11 cellular contexts compared by ENCODE assay signal in the genomic region with DNA sequence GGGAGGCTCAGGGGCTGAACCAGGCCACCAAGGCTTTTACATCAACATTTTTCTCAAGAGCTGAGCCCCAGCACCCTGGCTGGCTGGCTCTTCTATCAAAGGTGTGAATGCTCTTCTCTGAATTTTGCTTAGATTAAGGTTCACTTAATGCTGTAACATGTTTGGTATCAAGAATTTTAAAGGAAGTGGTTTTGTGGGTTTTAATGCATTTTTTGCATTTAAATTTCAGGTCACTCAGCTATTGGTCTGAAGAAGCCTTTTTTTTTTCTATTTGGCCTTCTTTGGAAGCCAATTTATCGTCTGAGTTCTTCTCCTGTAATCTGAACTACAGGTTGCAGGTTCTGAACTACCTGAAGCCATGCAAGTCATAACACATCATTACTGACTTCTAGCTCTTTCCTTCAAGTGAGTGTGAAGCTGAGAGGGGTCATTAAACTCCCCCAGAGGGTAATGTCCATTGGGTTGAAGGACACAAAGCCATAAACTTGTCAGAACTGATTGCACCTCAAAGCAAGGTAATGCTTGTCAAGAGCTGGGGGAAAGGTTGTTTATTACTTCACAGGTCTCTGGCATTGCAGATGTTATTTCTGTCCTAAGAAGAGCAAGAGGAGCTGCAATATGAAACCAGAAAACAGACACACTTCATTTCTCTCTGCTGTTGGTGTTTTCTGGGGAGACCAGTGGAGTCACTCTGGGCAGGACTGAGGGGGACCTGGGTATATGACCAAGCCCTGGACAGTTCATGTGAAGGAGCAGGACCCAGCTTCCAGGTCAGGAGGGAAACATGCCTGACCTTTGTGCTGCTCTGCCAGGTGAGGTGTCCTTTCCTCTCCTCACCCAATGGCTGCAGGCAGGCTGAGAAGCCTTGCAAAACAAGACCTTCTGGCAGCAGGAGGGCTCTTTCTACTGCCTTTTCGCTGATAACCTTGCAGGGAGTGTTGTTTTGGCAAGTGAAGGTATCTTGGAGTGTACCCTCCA. TPM values are rescaled to one million over a fixed set of nuclear protein-coding genes. Genes with fewer than 3 reads are reported as not detected.
DNase-seq lines count a peak whose midpoint lies in the region; ATAC-seq and TF ChIP-seq lines count a peak whose summit lies in the region.
"Had no signal": no experiment of that assay in that cellular context is flagged by ENCODE, and none has a peak within 500 bp of the region (broad histone marks: within the 10 kb centered on the region; RNA-seq: fewer than 3 reads in every experiment).

No MANE protein-coding gene starts in this region.

- no peaks in the 10 kb centered on the region for H3F3A ChIP-seq in neural cell (ENCODE audit: insufficient read depth, low read length, poor library complexity, severe bottlenecking)

- H3K27ac Mint-ChIP-seq in mesothelial cell of epicardium = no peak overlapping the region

- no peak overlapping the region for H3K4me3 Mint-ChIP-seq in activated T-cell treated with anti-CD3 and anti-CD28 coated beads, Interleukin-2, amount 50 U/mL, for 4 hours
- H3K4me3 Mint-ChIP-seq in mesothelial cell of epicardium = no peak overlapping the region

- no peaks in the 10 kb centered on the region for H3K9me3 Mint-ChIP-seq in activated T-cell treated with anti-CD3 and anti-CD28 coated beads, Interleukin-2, amount 50 U/mL, for 4 hours
- H3K9me3 Mint-ChIP-seq in mesothelial cell of epicardium = no peaks in the 10 kb centered on the region

- no peak overlapping the region for H3K9ac ChIP-seq in neural cell (ENCODE audit: low read length)

- TF ChIP-seq CTCF in neural cell (IDR thresholded peaks at IDR 0.05; ENCODE audit: poor library complexity, severe bottlenecking) (no peak), mesothelial cell of epicardium (IDR thresholded peaks at IDR 0.05; ENCODE audit: unreplicated experiment) (no peak)

- ATAC-seq in GM18867 (IDR thresholded peaks at IDR 0.05; ENCODE audit: unreplicated experiment) (peak; percentile 70), HG02763 (IDR thresholded peaks at IDR 0.05; ENCODE audit: unreplicated experiment) (peak; percentile 57)
- ATAC-seq in activated T-cell treated with anti-CD3 and anti-CD28 coated beads, Interleukin-2, amount 50 U/mL, for 4 hours = peak; percentile 43 to 60

- H4K20me1 ChIP-seq in neural cell (ENCODE audit: insufficient read depth) = no peaks in the 10 kb centered on the region

- H3K27me3 ChIP-seq in neural cell (ENCODE audit: insufficient read depth, low read depth, low read length) = no peaks in the 10 kb centered on the region
- H3K27me3 ChIP-seq: ascending aorta had no signal

- TF ChIP-seq EP300 in neural cell (conservative IDR thresholded peaks at IDR 0.05; ENCODE audit: poor library complexity, severe bottlenecking) = no peak

- H3K27ac ChIP-seq in neural cell (ENCODE audit: low read length) = no peak overlapping the region
- H3K27ac ChIP-seq: ascending aorta had no signal

- no peak for DNase-seq in activated T-cell treated with anti-CD3 and anti-CD28 coated beads, Interleukin-2, amount 50 U/mL, for 4 hours
- DNase-seq in NCI-H2171 (lab: John Stamatoyannopoulos, UW) = no peak
- DNase-seq in head of caudate nucleus = no peak
- no peak for DNase-seq in DMS 273 treated with DMSO at 0.1 percent for 48 hours (lab: John Stamatoyannopoulos, UW)
- DNase-seq in mesothelial cell of epicardium (ENCODE audit: low spot score in 2 of 2, unreplicated experiment in 2 of 2) = no peak
- DNase-seq: kidney, NCI-H2227 treated with DMSO at 0.1 percent for 48 hours had no signal

- H3K9me2 ChIP-seq in neural cell (ENCODE audit: insufficient read depth, low read length) = no peaks in the 10 kb centered on the region

- peaks cover 73% of the 10 kb centered on the region for H3K4me1 Mint-ChIP-seq in activated T-cell treated with anti-CD3 and anti-CD28 coated beads, Interleukin-2, amount 50 U/mL, for 4 hours (ENCODE audit: low read depth)
- peaks cover 32% of the 10 kb centered on the region for H3K4me1 Mint-ChIP-seq in mesothelial cell of epicardium

- H3K36me3 ChIP-seq in neural cell (ENCODE audit: insufficient read depth, low read length) = no peaks in the 10 kb centered on the region
- H3K36me3 ChIP-seq: ascending aorta had no signal

- no peaks in the 10 kb centered on the region for H3K79me2 ChIP-seq in neural cell (replicated peaks; ENCODE audit: insufficient read depth, low read length)

- H2AFZ ChIP-seq in neural cell (ENCODE audit: low read depth, low read length) = no peak overlapping the region

- TF ChIP-seq RAD21 in neural cell (conservative IDR thresholded peaks at IDR 0.05) = no peak

- intact Hi-C loops in head of caudate nucleus (cut with DNase I) = no loop called here

- H3K27me3 Mint-ChIP-seq in activated T-cell treated with anti-CD3 and anti-CD28 coated beads, Interleukin-2, amount 50 U/mL, for 4 hours (ENCODE audit: low read depth) = no peaks in the 10 kb centered on the region
- H3K27me3 Mint-ChIP-seq in mesothelial cell of epicardium (ENCODE audit: low read depth) = no peaks in the 10 kb centered on the region

- no peak overlapping the region for H3K4me2 ChIP-seq in neural cell (ENCODE audit: low read length)

- no peak overlapping the region for H3K4me3 ChIP-seq in neural cell (ENCODE audit: low read length)
- H3K4me3 ChIP-seq: ascending aorta had no signal

- no peaks in the 10 kb centered on the region for H3K9me3 ChIP-seq in neural cell (ENCODE audit: low read length)
- H3K9me3 ChIP-seq: ascending aorta had no signal

- H3K36me3 Mint-ChIP-seq in activated T-cell treated with anti-CD3 and anti-CD28 coated beads, Interleukin-2, amount 50 U/mL, for 4 hours (ENCODE audit: insufficient read depth) = peaks cover 20% of the 10 kb centered on the region
- H3K36me3 Mint-ChIP-seq in mesothelial cell of epicardium = no peaks in the 10 kb centered on the region

TF ChIP-seq in neural cell, 6 proteins besides CTCF, POLR2A, EP300 and RAD21:
- TF ChIP-seq POLR2AphosphoS5 (IDR thresholded peaks at IDR 0.05) = peak; percentile 20
- no peak for TF ChIP-seq TAF1 (IDR thresholded peaks at IDR 0.05; ENCODE audit: low read depth)

RNA-seq across cellular contexts. Expression of a gene that starts 26.1 kb away (rescaled TPM):
- 10 to 100 TPM; 19.1 to 31.6 (median 31.5) TPM for total RNA-seq in activated T-cell treated with anti-CD3 and anti-CD28 coated beads, Interleukin-2, amount 50 U/mL, for 4 hours
- 0.11 TPM in 1 of 2 replicates, not detected in the other for polyA plus RNA-seq in neural cell
- 0.24 and 0.81 TPM in 2 replicates for polyA minus RNA-seq in neural cell
- 25.5 to 28.6 TPM (median 27.4 TPM) in 3 replicates for total RNA-seq in mesothelial cell of epicardium
